Comparison of ENCODE assay signal across 16 cellular contexts in the genomic region with DNA sequence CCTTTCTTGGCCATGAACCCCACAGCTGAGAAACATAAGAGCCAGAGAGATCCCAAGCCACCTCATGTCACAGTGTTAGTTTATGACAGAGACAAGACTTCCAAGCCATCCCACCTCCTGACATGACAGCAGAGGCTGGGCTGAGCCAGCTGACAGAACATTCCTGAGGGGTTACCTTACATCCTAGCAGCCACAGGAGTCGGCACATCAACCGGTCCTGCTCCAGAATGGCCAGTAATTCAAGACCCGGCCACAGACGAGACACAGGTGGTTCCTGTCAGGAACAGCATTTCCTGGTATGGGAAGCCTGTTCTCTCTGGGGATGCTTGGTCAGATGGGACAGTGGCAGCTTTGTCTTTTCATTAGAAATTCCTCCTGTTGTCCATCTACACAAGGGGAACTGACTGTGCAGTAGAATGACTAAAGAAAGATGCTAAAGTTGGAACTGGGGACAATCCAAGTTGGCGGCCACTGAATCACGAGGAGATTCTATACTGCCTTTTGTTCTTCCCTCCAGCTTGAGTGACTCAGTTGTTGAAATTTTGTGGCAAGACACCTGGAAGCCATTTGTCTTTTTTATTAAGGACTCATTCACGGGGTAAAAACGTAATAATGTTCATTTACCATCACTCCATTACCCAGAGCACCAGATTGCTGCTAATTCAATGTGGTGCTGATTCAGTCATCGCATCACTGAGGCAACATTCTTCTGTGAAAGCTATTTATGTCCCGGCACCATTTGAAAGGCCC. TPM values are rescaled to one million over a fixed set of nuclear protein-coding genes. Genes with fewer than 3 reads are reported as not detected.
DNase-seq lines count a peak whose midpoint lies in the region; ATAC-seq and TF ChIP-seq lines count a peak whose summit lies in the region.
"Had no signal": no experiment of that assay in that cellular context is flagged by ENCODE, and none has a peak within 500 bp of the region (broad histone marks: within the 10 kb centered on the region; RNA-seq: fewer than 3 reads in every experiment).

No MANE protein-coding gene starts in this region.

- no peak overlapping the region for H3K4me2 ChIP-seq in mammary epithelial cell (ENCODE audit: insufficient read depth, low read depth, low read length)
- H3K4me2 ChIP-seq: A549 had no signal

- no TSS peak for BruUV-seq in mammary epithelial cell (replicated peaks; lab: Mats Ljungman, UMichigan)

- TF ChIP-seq POLR2A in breast epithelium (IDR thresholded peaks at IDR 0.05): no peak

- H3K4me1 Mint-ChIP-seq in activated CD8-positive, alpha-beta T cell treated with anti-CD3 and anti-CD28 coated beads for 36 hours (ENCODE audit: low read depth): no peaks in the 10 kb centered on the region

- H3K27me3 ChIP-seq in mammary epithelial cell (ENCODE audit: insufficient read depth, low read length) (no peaks in the 10 kb centered on the region), breast epithelium (no peaks in the 10 kb centered on the region)
- H3K27me3 ChIP-seq: tibial nerve had no signal

- CTCF ChIA-PET in mammary epithelial cell (lab: Charles Lee; ENCODE audit: low non-redundant PET): no interaction called here
- CTCF ChIA-PET in activated CD8-positive, alpha-beta T cell treated with anti-CD3 and anti-CD28 coated beads for 36 hours (lab: Charles Lee): interaction anchor here (0.9 to 1.9 kb wide), 2 partner anchors 20 to 157 kb away, joined by 4 to 6 read pairs; no protein-coding TSS in a partner anchor

- no peaks in the 10 kb centered on the region for H3K9me3 Mint-ChIP-seq in activated CD8-positive, alpha-beta T cell treated with anti-CD3 and anti-CD28 coated beads for 36 hours

- no peak overlapping the region for H3K9ac ChIP-seq in mammary epithelial cell (ENCODE audit: insufficient read depth, low read length)

- in situ Hi-C loops in mammary epithelial cell (cut with MboI; ENCODE audit: low sequenced_read_pairs in 2 of 2): no loop called here

- DNase-seq in mammary epithelial cell (peak; percentile 43), breast epithelium (ENCODE audit: low spot score in 2 of 2) (no peak), epithelial cell of esophagus (ENCODE audit: low read depth) (peak; percentile 33), medulla oblongata (ENCODE audit: extremely low spot score) (peak; percentile 74), substantia nigra (lab: John Stamatoyannopoulos, UW) (peak in 26 of 49 donors; percentile 2 to 64 (median 18))
- DNase-seq in stimulated activated CD4-positive, alpha-beta T cell treated with anti-CD3 and anti-CD28 coated beads, Interleukin-4, amount 100 ng/mL, for 4 hours: no peak
- no peak for DNase-seq in activated CD8-positive, alpha-beta T cell treated with anti-CD3 and anti-CD28 coated beads for 36 hours
- DNase-seq: activated CD4-positive, alpha-beta T cell treated with anti-CD3 and anti-CD28 coated beads, Interleukin-2, amount 10 ng/mL, durations not matched to agents 24 days and 14 days; NCI-H1417 treated with DMSO at 0.1 percent for 48 hours; stimulated activated CD4-positive, alpha-beta T cell treated with anti-CD3 and anti-CD28 coated beads, Interleukin-15, amount 100 ng/mL, for 24 hours had no signal

- H3K27me3 Mint-ChIP-seq in activated CD8-positive, alpha-beta T cell treated with anti-CD3 and anti-CD28 coated beads for 36 hours: peaks cover 30% of the 10 kb centered on the region

- intact Hi-C loops in mammary epithelial cell (cut with micrococcal nuclease): no loop called here
- intact Hi-C loops in breast epithelium (cut with DNase I; ENCODE audit: low total_unique reads): no loop called here
- intact Hi-C loops in activated CD8-positive, alpha-beta T cell treated with anti-CD3 and anti-CD28 coated beads for 36 hours (cut with micrococcal nuclease): no loop called here

- peaks cover 13% of the 10 kb centered on the region for H3K4me1 ChIP-seq in mammary epithelial cell (ENCODE audit: insufficient read depth, low read length)
- no peaks in the 10 kb centered on the region for H3K4me1 ChIP-seq in breast epithelium
- H3K4me1 ChIP-seq: A549 had no signal

- H3K36me3 ChIP-seq in mammary epithelial cell (ENCODE audit: insufficient read depth, low read length) (no peaks in the 10 kb centered on the region), breast epithelium (no peaks in the 10 kb centered on the region)
- H3K36me3 ChIP-seq: neutrophil, tibial nerve had no signal

- POLR2A ChIA-PET in activated CD8-positive, alpha-beta T cell treated with anti-CD3 and anti-CD28 coated beads for 36 hours (lab: Charles Lee): no interaction called here

- dilution Hi-C loops in mammary epithelial cell (cut with HindIII; ENCODE audit: low sequenced_read_pairs): no loop called here

- no peak overlapping the region for H3K27ac Mint-ChIP-seq in activated CD8-positive, alpha-beta T cell treated with anti-CD3 and anti-CD28 coated beads for 36 hours
- H3K27ac Mint-ChIP-seq: activated CD4-positive, alpha-beta T cell treated with anti-CD3 and anti-CD28 coated beads, Interleukin-2, amount 10 ng/mL, durations not matched to agents 24 days and 14 days had no signal

- H3K4me3 Mint-ChIP-seq in activated CD8-positive, alpha-beta T cell treated with anti-CD3 and anti-CD28 coated beads for 36 hours: no peak overlapping the region
- H3K4me3 Mint-ChIP-seq: activated CD4-positive, alpha-beta T cell treated with anti-CD3 and anti-CD28 coated beads, Interleukin-2, amount 10 ng/mL, durations not matched to agents 24 days and 14 days had no signal

- no peaks in the 10 kb centered on the region for H3K9me3 ChIP-seq in mammary epithelial cell (replicated peaks; ENCODE audit: insufficient read depth, low read length)
- no peaks in the 10 kb centered on the region for H3K9me3 ChIP-seq in breast epithelium
- H3K9me3 ChIP-seq: A549, neutrophil, tibial nerve had no signal

- WGBS in mammary epithelial cell (ENCODE audit: low coverage, missing lambda C conversion rate): 35% methylated on average over 8 of the region's 10 CpGs

- TF ChIP-seq CTCF in mammary epithelial cell (conservative IDR thresholded peaks at IDR 0.05 in 1 of 2, IDR thresholded peaks at IDR 0.05 in 1 of 2; ENCODE audit: extremely low read depth in 1 of 2, insufficient read depth in 1 of 2, low read depth in 1 of 2, low read length in 2 of 2) (no peak), breast epithelium (IDR thresholded peaks at IDR 0.05) (no peak), epithelial cell of esophagus (IDR thresholded peaks at IDR 0.05; ENCODE audit: insufficient read depth, low read depth, low read length, missing control alignments) (no peak)
- TF ChIP-seq CTCF in activated CD8-positive, alpha-beta T cell treated with anti-CD3 and anti-CD28 coated beads for 36 hours (IDR thresholded peaks at IDR 0.05): no peak

- H3K79me2 ChIP-seq in mammary epithelial cell (ENCODE audit: insufficient read depth, low read length): no peaks in the 10 kb centered on the region

- H3K27ac ChIP-seq in mammary epithelial cell (ENCODE audit: insufficient read depth, low read depth, low read length) (no peak overlapping the region), breast epithelium (no peak overlapping the region), substantia nigra (ENCODE audit: low read depth, low read length, poor library complexity, severe bottlenecking) (peak overlapping the region; percentile 24)
- H3K27ac ChIP-seq: A549, neutrophil, tibial nerve had no signal

- H3K36me3 Mint-ChIP-seq in activated CD8-positive, alpha-beta T cell treated with anti-CD3 and anti-CD28 coated beads for 36 hours (ENCODE audit: low read depth): no peaks in the 10 kb centered on the region

- H4K20me1 ChIP-seq in mammary epithelial cell (ENCODE audit: insufficient read depth, low read length): no peaks in the 10 kb centered on the region

- H2AFZ ChIP-seq in mammary epithelial cell (ENCODE audit: low read depth, low read length): peak overlapping the region; percentile 10

- H3K4me3 ChIP-seq in mammary epithelial cell (replicated peaks in 1 of 3; ENCODE audit: insufficient read depth in 1 of 3, low read depth in 2 of 3, low read length in 3 of 3) (no peak overlapping the region), breast epithelium (no peak overlapping the region), epithelial cell of esophagus (ENCODE audit: low read length) (no peak overlapping the region)
- H3K4me3 ChIP-seq: A549, tibial nerve had no signal

- no peak for ATAC-seq in HG02759 (IDR thresholded peaks at IDR 0.05; ENCODE audit: unreplicated experiment)
- ATAC-seq in activated CD8-positive, alpha-beta T cell treated with anti-CD3 and anti-CD28 coated beads for 36 hours: no peak
- ATAC-seq: A549, left lobe of liver, Panc1 had no signal

RNA-seq across cellular contexts. Expression of gene NPL, which starts 37.3 kb away (rescaled TPM):
- 1 to 10 TPM; 3.3 to 4.3 TPM for total RNA-seq in mammary epithelial cell
- 2.0 TPM for polyA plus RNA-seq in mammary epithelial cell
- not detected for polyA minus RNA-seq in mammary epithelial cell
- total RNA-seq in breast epithelium: 10 to 100 TPM in 2 of 3 donors, 1 to 10 TPM in 1; 8.2 to 20.6 (median 19.3) TPM
- total RNA-seq in activated CD8-positive, alpha-beta T cell treated with anti-CD3 and anti-CD28 coated beads for 36 hours: 1 to 10 TPM; 4.5 to 4.9 TPM

Comparison
In these comparisons a context has a peak if more than half of its experiments do, and no peak if none do; other contexts are left out.
1. DNase-seq: peak in mammary epithelial cell (single experiment), epithelial cell of esophagus (single experiment), medulla oblongata (single experiment) and substantia nigra (26 of 49); none in breast epithelium (0 of 2), stimulated activated CD4-positive, alpha-beta T cell treated with anti-CD3 and anti-CD28 coated beads, Interleukin-4, amount 100 ng/mL, for 4 hours (0 of 2) and activated CD8-positive, alpha-beta T cell treated with anti-CD3 and anti-CD28 coated beads for 36 hours (single experiment).